Comparison of ENCODE assay signal across 1 cellular context in genomic region chr3:77191640-77192039, GRCh38.
TF ChIP-seq lines count a peak whose summit lies in the region.

No MANE protein-coding gene starts in this region.

TF ChIP-seq in HEK293, 187 proteins besides CTCF, POLR2A, EP300 and RAD21 (continued from another document and continues in another):
- TF ChIP-seq SALL2 (tag by site-specific recombination; IDR thresholded peaks at IDR 0.05; ENCODE audit: borderline replicate concordance), result no peak
- TF ChIP-seq ZFP37 (tag by site-specific recombination; IDR thresholded peaks at IDR 0.05), result no peak
- TF ChIP-seq ZNF19 (tag by site-specific recombination; IDR thresholded peaks at IDR 0.05; ENCODE audit: low read depth), result no peak
- no peak for TF ChIP-seq ZSCAN16 (tag by site-specific recombination; IDR thresholded peaks at IDR 0.05)
- no peak for TF ChIP-seq KLF17 (tag by site-specific recombination; IDR thresholded peaks at IDR 0.05)
- peak; percentile 7; the same call in 1 of the 2 replicates for TF ChIP-seq ZFP3 (tag by site-specific recombination; IDR thresholded peaks at IDR 0.05; ENCODE audit: low read depth)
- no peak for TF ChIP-seq ZNF791 (tag by site-specific recombination; IDR thresholded peaks at IDR 0.05)
- peak; percentile 52; the same call in 1 of the 2 replicates for TF ChIP-seq ZNF645 (tag by site-specific recombination; IDR thresholded peaks at IDR 0.05)
- TF ChIP-seq ZNF133 (tag by site-specific recombination; IDR thresholded peaks at IDR 0.05), result no peak
- TF ChIP-seq BCL6B (tag by site-specific recombination; IDR thresholded peaks at IDR 0.05), result peak; percentile 58; the same call in 1 of the 2 replicates
- no peak for TF ChIP-seq ZBTB10 (tag by site-specific recombination; IDR thresholded peaks at IDR 0.05)
- no peak for TF ChIP-seq ZNF184 (tag by site-specific recombination; IDR thresholded peaks at IDR 0.05)
- no peak for TF ChIP-seq ZSCAN23 (tag by site-specific recombination; IDR thresholded peaks at IDR 0.05)
- TF ChIP-seq PBX3 (CRISPR knock-in tag; IDR thresholded peaks at IDR 0.05), result no peak
- no peak for TF ChIP-seq ZNF157 (tag by site-specific recombination; IDR thresholded peaks at IDR 0.05)
- TF ChIP-seq ZNF202 (tag by site-specific recombination; IDR thresholded peaks at IDR 0.05; ENCODE audit: borderline replicate concordance), result no peak
- TF ChIP-seq ZNF48 (tag by site-specific recombination; IDR thresholded peaks at IDR 0.05), result no peak
- TF ChIP-seq PRDM4 (tag by site-specific recombination; IDR thresholded peaks at IDR 0.05), result peak; percentile 94
- TF ChIP-seq GLIS2 (tag by site-specific recombination; IDR thresholded peaks at IDR 0.05), result no peak
- TF ChIP-seq PATZ1 (tag by site-specific recombination; IDR thresholded peaks at IDR 0.05), result no peak
- TF ChIP-seq ZNF24 (tag by site-specific recombination; IDR thresholded peaks at IDR 0.05), result peak; percentile 81
- TF ChIP-seq ZNF148 (tag by site-specific recombination; IDR thresholded peaks at IDR 0.05; ENCODE audit: borderline replicate concordance), result no peak
- peak; percentile 68; the same call in 1 of the 2 replicates for TF ChIP-seq ZNF639 (tag by site-specific recombination; IDR thresholded peaks at IDR 0.05)
- no peak for TF ChIP-seq ZNF624 (tag by site-specific recombination; IDR thresholded peaks at IDR 0.05)
- peak; percentile 89 for TF ChIP-seq HIC1 (tag by site-specific recombination; IDR thresholded peaks at IDR 0.05)
- no peak for TF ChIP-seq ZNF704 (tag by site-specific recombination; IDR thresholded peaks at IDR 0.05)
- TF ChIP-seq MZF1 (tag by site-specific recombination; IDR thresholded peaks at IDR 0.05; ENCODE audit: borderline replicate concordance), result peak; percentile 78; the same call in 1 of the 2 replicates
- no peak for TF ChIP-seq ZNF571 (tag by site-specific recombination; IDR thresholded peaks at IDR 0.05)
- TF ChIP-seq ZNF37A (tag by site-specific recombination; IDR thresholded peaks at IDR 0.05), result no peak
- no peak for TF ChIP-seq ZNF175 (tag by site-specific recombination; IDR thresholded peaks at IDR 0.05)
- no peak for TF ChIP-seq ZNF658 (tag by site-specific recombination; IDR thresholded peaks at IDR 0.05)
- TF ChIP-seq ZSCAN5A (tag by site-specific recombination; IDR thresholded peaks at IDR 0.05), result no peak
- TF ChIP-seq ZNF660 (tag by site-specific recombination; IDR thresholded peaks at IDR 0.05), result 0 out of 2 replicates have a peak, but pooled peaks have one; percentile 51
- no peak for TF ChIP-seq ZNF776 (tag by site-specific recombination; IDR thresholded peaks at IDR 0.05; ENCODE audit: borderline replicate concordance)
- TF ChIP-seq ZNF132 (tag by site-specific recombination; IDR thresholded peaks at IDR 0.05; ENCODE audit: borderline replicate concordance), result no peak
- no peak for TF ChIP-seq ZNF701 (tag by site-specific recombination; IDR thresholded peaks at IDR 0.05)
- TF ChIP-seq ZNF354C (tag by site-specific recombination; IDR thresholded peaks at IDR 0.05; ENCODE audit: borderline replicate concordance, low read depth), result no peak
